ENCODE assay signal across 19 cellular contexts in the genomic region with DNA sequence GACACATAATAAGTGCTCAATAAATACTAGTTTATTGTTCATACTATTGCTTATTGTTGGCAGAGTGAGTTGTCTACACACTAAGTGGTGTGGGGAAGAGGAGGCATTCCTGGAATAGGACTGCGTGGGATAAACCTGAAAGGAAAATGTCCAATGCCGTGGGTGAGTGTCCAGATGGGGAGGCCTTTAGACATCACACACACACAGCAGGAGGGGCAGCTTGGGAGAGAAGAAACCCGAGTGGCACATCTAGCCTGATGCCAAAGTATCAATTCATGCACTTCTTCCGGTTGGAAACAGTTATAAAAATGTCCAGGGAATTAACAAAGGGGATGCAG. TPM values are rescaled to one million over a fixed set of nuclear protein-coding genes. Genes with fewer than 3 reads are reported as not detected.
DNase-seq lines count a peak whose midpoint lies in the region; TF ChIP-seq lines count a peak whose summit lies in the region.
"Had no signal": no experiment of that assay in that cellular context is flagged by ENCODE, and none has a peak within 500 bp of the region (broad histone marks: within the 10 kb centered on the region; RNA-seq: fewer than 3 reads in every experiment).

No MANE protein-coding gene starts in this region.

- H3K36me3 ChIP-seq in HUES6 (ENCODE audit: control insufficient read depth, insufficient read depth, low read length) (no peaks in the 10 kb centered on the region), mesendoderm (ENCODE audit: control insufficient read depth, insufficient read depth, low read length) (no peaks in the 10 kb centered on the region), prostate gland (no peaks in the 10 kb centered on the region)
- H3K36me3 ChIP-seq: gastrocnemius medialis, upper lobe of right lung had no signal

- intact Hi-C loops in prostate gland (cut with DNase I): no loop called here

- H3K36me3 Mint-ChIP-seq in chondrocyte (ENCODE audit: low read depth): no peaks in the 10 kb centered on the region
- H3K36me3 Mint-ChIP-seq: activated CD4-positive, alpha-beta memory T cell treated with anti-CD3 and anti-CD28 coated beads for 36 hours had no signal

- no peak overlapping the region for H2BK120ac ChIP-seq in mesendoderm (ENCODE audit: low read depth, low read length)

- peak; percentile 34 for DNase-seq in ACHN
- DNase-seq in chondrocyte (ENCODE audit: low spot score): no peak
- no peak for DNase-seq in mesendoderm
- no peak for DNase-seq in NCI-H146 (lab: John Stamatoyannopoulos, UW)
- DNase-seq in DMS153 (lab: John Stamatoyannopoulos, UW): no peak
- no peak for DNase-seq in anterior cingulate cortex (lab: John Stamatoyannopoulos, UW)
- no peak for DNase-seq in prostate gland (ENCODE audit: low spot score)
- DNase-seq: activated CD4-positive, alpha-beta memory T cell treated with anti-CD3 and anti-CD28 coated beads for 36 hours; activated T-cell treated with anti-CD3 and anti-CD28 coated beads, Interleukin-2, amount 50 U/mL, for 48 hours; CD4-positive, alpha-beta memory T cell; gastrocnemius medialis; mucosa of descending colon; NCI-H187; NCI-H510A treated with DMSO at 0.1 percent for 48 hours; stimulated activated naive CD8-positive, alpha-beta T cell treated with anti-CD3 and anti-CD28 coated beads, Interleukin-15, Interleukin-2, amounts not matched to agents 100 U/mL and 50 U/mL, for 24 hours; upper lobe of right lung had no signal

- H4K5ac ChIP-seq in mesendoderm (ENCODE audit: low read length): no peak overlapping the region

- in situ Hi-C loops in ACHN (cut with HindIII; ENCODE audit: low pct_ligation_motif_present, low pct_unique_long_range_greater_than_20kb, low sequenced_read_pairs): no loop called here

- H2BK15ac ChIP-seq in mesendoderm (replicated peaks; ENCODE audit: low read depth): peak overlapping the region; percentile 21

- H3K56ac ChIP-seq in mesendoderm (ENCODE audit: low read length): no peak overlapping the region

- H4K8ac ChIP-seq in mesendoderm (ENCODE audit: low read depth, low read length): no peak overlapping the region

- H3K4me3 Mint-ChIP-seq in chondrocyte (ENCODE audit: unreplicated experiment): no peak overlapping the region
- H3K4me3 Mint-ChIP-seq: activated CD4-positive, alpha-beta memory T cell treated with anti-CD3 and anti-CD28 coated beads for 36 hours; CD4-positive, alpha-beta memory T cell; central memory CD8-positive, alpha-beta T cell had no signal

- TF ChIP-seq CTCF in chondrocyte (IDR thresholded peaks at IDR 0.05): no peak
- TF ChIP-seq CTCF in prostate gland (IDR thresholded peaks at IDR 0.05): no peak

- no peaks in the 10 kb centered on the region for H3K79me1 ChIP-seq in mesendoderm (ENCODE audit: low read length)

- no peak overlapping the region for H3K4ac ChIP-seq in mesendoderm (ENCODE audit: low read depth, low read length)

- H3K9ac ChIP-seq in HUES6 (ENCODE audit: low read length) (peak overlapping the region; percentile 30), mesendoderm (ENCODE audit: low read length) (no peak overlapping the region)
- H3K9ac ChIP-seq: parathyroid adenoma had no signal

- WGBS in mesendoderm (ENCODE audit: extremely low coverage, insufficient coverage, low lambda C conversion rate): no CpG with 5 or more reads among the region's 4 CpGs
- WGBS in prostate gland: 93% methylated on average over 4 of the region's 4 CpGs

- no peak overlapping the region for H3K18ac ChIP-seq in mesendoderm (ENCODE audit: low read length)

- peaks cover 79% of the 10 kb centered on the region for H3K4me1 Mint-ChIP-seq in chondrocyte (ENCODE audit: low read depth)
- H3K4me1 Mint-ChIP-seq: CD4-positive, alpha-beta memory T cell; central memory CD8-positive, alpha-beta T cell had no signal

- no peak for TF ChIP-seq POLR2A in prostate gland (IDR thresholded peaks at IDR 0.05)

- H3K4me2 ChIP-seq in mesendoderm (ENCODE audit: low read length): no peak overlapping the region

- no peaks in the 10 kb centered on the region for H3K27me3 Mint-ChIP-seq in chondrocyte (ENCODE audit: low read depth)
- H3K27me3 Mint-ChIP-seq: activated CD4-positive, alpha-beta memory T cell treated with anti-CD3 and anti-CD28 coated beads for 36 hours; CD4-positive, alpha-beta memory T cell had no signal

- H3K4me3 ChIP-seq in HUES6 (ENCODE audit: low read depth, low read length): no peak overlapping the region
- H3K4me3 ChIP-seq in mesendoderm (ENCODE audit: low read length): no peak overlapping the region
- H3K4me3 ChIP-seq in prostate gland: no peak overlapping the region
- H3K4me3 ChIP-seq: gastrocnemius medialis, mucosa of descending colon, upper lobe of right lung had no signal

- H3K9me3 Mint-ChIP-seq in chondrocyte (ENCODE audit: low read depth): no peaks in the 10 kb centered on the region
- H3K9me3 Mint-ChIP-seq: activated CD4-positive, alpha-beta memory T cell treated with anti-CD3 and anti-CD28 coated beads for 36 hours; CD4-positive, alpha-beta memory T cell; central memory CD8-positive, alpha-beta T cell had no signal

- peak overlapping the region; percentile 48; the same call in 1 of the 2 replicates for H3K27ac ChIP-seq in HUES6 (ENCODE audit: low read depth, low read length)
- H3K27ac ChIP-seq in mesendoderm (ENCODE audit: low read depth, low read length): peak overlapping the region; percentile 33
- no peak overlapping the region for H3K27ac ChIP-seq in prostate gland
- H3K27ac ChIP-seq: gastrocnemius medialis, parathyroid adenoma, upper lobe of right lung had no signal

- H2AK5ac ChIP-seq in mesendoderm (ENCODE audit: low read length): no peak overlapping the region

- peak overlapping the region; percentile 87 for H3K27ac Mint-ChIP-seq in chondrocyte (ENCODE audit: unreplicated experiment)
- H3K27ac Mint-ChIP-seq: activated CD4-positive, alpha-beta memory T cell treated with anti-CD3 and anti-CD28 coated beads for 36 hours; CD4-positive, alpha-beta memory T cell had no signal

- no peak overlapping the region for H3K23ac ChIP-seq in mesendoderm (ENCODE audit: low read length)

- H3K9me3 ChIP-seq in HUES6 (ENCODE audit: control insufficient read depth, insufficient read depth, low read depth, low read length): no peaks in the 10 kb centered on the region
- H3K9me3 ChIP-seq in prostate gland: no peaks in the 10 kb centered on the region
- H3K9me3 ChIP-seq: gastrocnemius medialis, mucosa of descending colon, upper lobe of right lung had no signal

- peak overlapping the region; percentile 31 for H2BK5ac ChIP-seq in mesendoderm (ENCODE audit: low read length)

- H3K27me3 ChIP-seq in HUES6 (ENCODE audit: control insufficient read depth, insufficient read depth, low read length): no peaks in the 10 kb centered on the region
- H3K27me3 ChIP-seq in mesendoderm (ENCODE audit: insufficient read depth, low read length, poor library complexity): no peaks in the 10 kb centered on the region
- no peaks in the 10 kb centered on the region for H3K27me3 ChIP-seq in prostate gland (replicated peaks; ENCODE audit: insufficient read depth)
- H3K27me3 ChIP-seq: gastrocnemius medialis, upper lobe of right lung had no signal

- H3K4me1 ChIP-seq in HUES6 (ENCODE audit: control insufficient read depth, insufficient read depth, low read length) (peaks cover 41% of the 10 kb centered on the region), mesendoderm (ENCODE audit: control insufficient read depth, low read depth, low read length) (peaks cover 4% of the 10 kb centered on the region), prostate gland (replicated peaks) (no peaks in the 10 kb centered on the region)
- H3K4me1 ChIP-seq: parathyroid adenoma had no signal

- no peaks in the 10 kb centered on the region for H3K79me2 ChIP-seq in mesendoderm (ENCODE audit: control insufficient read depth, insufficient read depth, low read length)
- H3K79me2 ChIP-seq: parathyroid adenoma had no signal

RNA-seq across cellular contexts. Expression of gene CCN1, which starts 27.3 kb away (rescaled TPM):
- total RNA-seq in chondrocyte: 523 to 556 TPM (median 539 TPM) in 3 replicates
- 188 TPM for polyA plus RNA-seq in mesendoderm (2013, experiment 1 of 2)
- polyA plus RNA-seq in mesendoderm (2013, experiment 2 of 2): 199 TPM
- 10 to 100 TPM; 23.4 to 37.6 TPM for total RNA-seq in prostate gland
- total RNA-seq: activated CD4-positive, alpha-beta memory T cell treated with anti-CD3 and anti-CD28 coated beads for 36 hours; CD4-positive, alpha-beta memory T cell had no signal
- polyA plus RNA-seq: CD4-positive, alpha-beta memory T cell had no signal

Comparison
In these comparisons a context has a peak if more than half of its experiments do, and no peak if none do; other contexts are left out.
1. H3K27ac ChIP-seq: peak in HUES6 (single experiment) and mesendoderm (single experiment); none in prostate gland (0 of 2).
2. RNA of gene CCN1, which starts 27.3 kb away (total RNA-seq): 523 to 556 TPM in chondrocyte; 23.4 to 37.6 TPM in prostate gland; every median in the first group is over 10 times any median in the second.